ENCODE assay signal across 10 cellular contexts in the genomic region with DNA sequence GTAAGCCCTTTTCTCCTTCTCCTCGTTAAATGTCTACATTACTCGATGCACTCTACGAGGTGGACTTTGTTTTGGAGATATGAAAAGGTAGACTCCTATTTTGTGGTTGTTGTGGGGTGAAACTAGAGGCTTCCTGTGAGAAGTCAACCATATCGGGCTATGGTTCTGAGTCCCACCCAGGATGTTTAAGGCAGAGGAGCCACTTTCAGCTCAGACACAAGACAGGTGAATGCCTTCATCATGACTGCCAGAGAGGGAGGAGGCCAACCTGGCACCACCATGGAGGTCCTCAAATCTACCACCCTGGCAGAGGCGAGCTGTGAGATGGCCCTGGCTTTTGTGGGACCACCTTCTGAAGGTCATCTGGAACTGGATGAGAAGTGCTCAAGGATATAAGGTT.
DNase-seq lines count a peak whose midpoint lies in the region; ATAC-seq and TF ChIP-seq lines count a peak whose summit lies in the region.
"Had no signal": no experiment of that assay in that cellular context is flagged by ENCODE, and none has a peak within 500 bp of the region (broad histone marks: within the 10 kb centered on the region; RNA-seq: fewer than 3 reads in every experiment).

No MANE protein-coding gene starts in this region.

- H3K9me3 Mint-ChIP-seq in activated CD4-positive, alpha-beta memory T cell treated with anti-CD3 and anti-CD28 coated beads, Interleukin-2, amount 10 ng/mL, durations not matched to agents 7 days and 5 days: peaks cover 3% of the 10 kb centered on the region
- no peaks in the 10 kb centered on the region for H3K9me3 Mint-ChIP-seq in memory B cell

- no peak for TF ChIP-seq CTCF in GM13976 (IDR thresholded peaks at IDR 0.05; ENCODE audit: borderline replicate concordance, control extremely low read depth, extremely low read depth, insufficient read depth, missing control alignments)

- in situ Hi-C loops in GM13976 (cut with MboI; ENCODE audit: low sequenced_read_pairs, unreplicated experiment): no loop called here

- CTCF ChIA-PET in activated CD4-positive, alpha-beta memory T cell treated with anti-CD3 and anti-CD28 coated beads, Interleukin-2, amount 10 ng/mL, durations not matched to agents 7 days and 5 days (lab: Charles Lee): interaction anchor here (0.6 to 1.3 kb wide), 4 partner anchors 9 to 190 kb away, joined by 3 to 4 read pairs (median 3); no protein-coding TSS in a partner anchor

- peak overlapping the region; percentile 26 for H3K4me3 Mint-ChIP-seq in activated CD4-positive, alpha-beta memory T cell treated with anti-CD3 and anti-CD28 coated beads, Interleukin-2, amount 10 ng/mL, durations not matched to agents 7 days and 5 days
- no peak overlapping the region for H3K4me3 Mint-ChIP-seq in memory B cell

- peaks cover 70% of the 10 kb centered on the region for H3K27me3 Mint-ChIP-seq in activated CD4-positive, alpha-beta memory T cell treated with anti-CD3 and anti-CD28 coated beads, Interleukin-2, amount 10 ng/mL, durations not matched to agents 7 days and 5 days
- peaks cover 27% of the 10 kb centered on the region for H3K27me3 Mint-ChIP-seq in memory B cell

- H3K36me3 Mint-ChIP-seq in activated CD4-positive, alpha-beta memory T cell treated with anti-CD3 and anti-CD28 coated beads, Interleukin-2, amount 10 ng/mL, durations not matched to agents 7 days and 5 days (ENCODE audit: low read depth): peaks cover 21% of the 10 kb centered on the region
- no peaks in the 10 kb centered on the region for H3K36me3 Mint-ChIP-seq in memory B cell

- peak overlapping the region; percentile 56 for H3K27ac Mint-ChIP-seq in activated CD4-positive, alpha-beta memory T cell treated with anti-CD3 and anti-CD28 coated beads, Interleukin-2, amount 10 ng/mL, durations not matched to agents 7 days and 5 days
- H3K27ac Mint-ChIP-seq in memory B cell: no peak overlapping the region

- H3K4me1 Mint-ChIP-seq in activated CD4-positive, alpha-beta memory T cell treated with anti-CD3 and anti-CD28 coated beads, Interleukin-2, amount 10 ng/mL, durations not matched to agents 7 days and 5 days: peaks cover 49% of the 10 kb centered on the region
- H3K4me1 Mint-ChIP-seq in memory B cell: peaks cover 13% of the 10 kb centered on the region

- intact Hi-C loops in Right ventricle myocardium superior (cut with DNase I): no loop called here

- ATAC-seq in GM18868 (IDR thresholded peaks at IDR 0.05; ENCODE audit: unreplicated experiment): peak; percentile 52
- ATAC-seq in HG02678 (IDR thresholded peaks at IDR 0.05; ENCODE audit: unreplicated experiment): peak; percentile 57
- peak; percentile 29 for ATAC-seq in memory B cell (ENCODE audit: low read depth)
- ATAC-seq in HG03521 (IDR thresholded peaks at IDR 0.05; ENCODE audit: unreplicated experiment): no peak
- ATAC-seq in GM19035 (IDR thresholded peaks at IDR 0.05; ENCODE audit: unreplicated experiment): no peak
- ATAC-seq in Right ventricle myocardium superior (ENCODE audit: poor library complexity): no peak
- ATAC-seq: HepG2 had no signal

- DNase-seq in activated CD4-positive, alpha-beta memory T cell treated with anti-CD3 and anti-CD28 coated beads, Interleukin-2, amount 10 ng/mL, durations not matched to agents 7 days and 5 days: peak; percentile 43
- DNase-seq in memory B cell (ENCODE audit: low spot score in 2 of 2) (no peak), GM13976 (ENCODE audit: low spot score) (no peak), Right ventricle myocardium superior (no peak)
- DNase-seq: cerebellar nuclear complex had no signal

- POLR2A ChIA-PET in activated CD4-positive, alpha-beta memory T cell treated with anti-CD3 and anti-CD28 coated beads, Interleukin-2, amount 10 ng/mL, durations not matched to agents 7 days and 5 days (lab: Charles Lee): interaction anchor here (0.8 to 2.2 kb wide), 8 partner anchors 13 to 381 kb away, joined by 3 to 25 read pairs (median 4); no protein-coding TSS in a partner anchor

Comparison
In these comparisons a context has a peak if more than half of its experiments do, and no peak if none do; other contexts are left out.
1. ATAC-seq: peak in GM18868 (single experiment), HG02678 (single experiment) and memory B cell (single experiment); none in HG03521 (single experiment), GM19035 (single experiment) and Right ventricle myocardium superior (single experiment).